Comparison of ENCODE assay signal across 16 cellular contexts in genomic region chr10:3877092-3878000, GRCh38.
A peak's percentile ranks its signal among the peaks of the same experiment; 100 is the strongest.
DNase-seq lines count a peak whose midpoint lies in the region; ATAC-seq, FAIRE-seq and TF ChIP-seq lines count a peak whose summit lies in the region.
"Had no signal": no experiment of that assay in that cellular context is flagged by ENCODE, and none has a peak within 500 bp of the region (broad histone marks: within the 10 kb centered on the region; RNA-seq: fewer than 3 reads in every experiment).

No MANE protein-coding gene starts in this region.

- H3K36me3 ChIP-seq in Panc1 (ENCODE audit: control insufficient read depth, insufficient read depth, low read length) (no peaks in the 10 kb centered on the region), H1 (ENCODE audit: control insufficient read depth in 2 of 4, insufficient read depth in 4 of 4, low read length in 3 of 4) (no peaks in the 10 kb centered on the region), skeletal muscle satellite cell (ENCODE audit: insufficient read depth, low read length) (no peaks in the 10 kb centered on the region)
- H3K36me3 ChIP-seq: suprapubic skin had no signal

- no peaks in the 10 kb centered on the region for H3K23me2 ChIP-seq in H1 (ENCODE audit: low read depth, low read length)

- 65% methylated on average over 4 of the region's 4 CpGs; no CpG with 5 or more reads in 1 of the 2 experiments for WGBS in H1 (ENCODE audit: extremely low coverage in 1 of 2, insufficient coverage in 1 of 2, insufficient read length in 1 of 2, insufficient replicate concordance in 2 of 2, low coverage in 1 of 2, low lambda C conversion rate in 2 of 2, missing lambda C conversion rate in 1 of 2), 2 experiments

- no peak overlapping the region for H2BK5ac ChIP-seq in H1 (ENCODE audit: low read depth, low read length)

- no peak for TF ChIP-seq EP300 in H1 (IDR thresholded peaks at IDR 0.05; ENCODE audit: borderline replicate concordance in 1 of 2, low read depth in 2 of 2, low read length in 2 of 2)

- CTCF ChIA-PET in activated CD4-positive, alpha-beta T cell treated with anti-CD3 and anti-CD28 coated beads for 36 hours (lab: Charles Lee): interaction anchor here (0.9 to 2.5 kb wide), 5 partner anchors 11 to 198 kb away, joined by 3 to 8 read pairs (median 3); no protein-coding TSS in a partner anchor
- CTCF ChIA-PET in Panc1 (lab: Charles Lee) (no interaction called here), H1 (lab: Charles Lee; ENCODE audit: partially characterized antibody) (interaction anchor here (1.2 kb wide), 1 partner anchor 11 kb away, joined by 3 read pairs; no protein-coding TSS in a partner anchor)

- no peak overlapping the region for H3K14ac ChIP-seq in H1 (ENCODE audit: insufficient read length)

- peaks cover 53% of the 10 kb centered on the region for H3K4me1 Mint-ChIP-seq in activated CD4-positive, alpha-beta T cell treated with anti-CD3 and anti-CD28 coated beads for 36 hours

- H2AK5ac ChIP-seq in H1 (ENCODE audit: low read depth, low read length): no peak overlapping the region

- H3K4me3 Mint-ChIP-seq in activated CD4-positive, alpha-beta T cell treated with anti-CD3 and anti-CD28 coated beads for 36 hours: no peak overlapping the region
- H3K4me3 Mint-ChIP-seq: activated B cell treated with CpG ODN at 0.5 μM for 24 hours, neural crest cell had no signal

- H2BK20ac ChIP-seq in H1 (ENCODE audit: low read length): no peak overlapping the region

- POLR2A ChIA-PET in activated CD4-positive, alpha-beta T cell treated with anti-CD3 and anti-CD28 coated beads for 36 hours (lab: Charles Lee): interaction anchor here (0.6 to 1.1 kb wide), 4 partner anchors 56 to 109 kb away, joined by 3 to 4 read pairs (median 4); partner anchors contain the start of gene KLF6
- POLR2A ChIA-PET in Panc1 (lab: Charles Lee): interaction anchor here (0.7 kb wide), 1 partner anchor 10 kb away, joined by 17 read pairs; no protein-coding TSS in a partner anchor
- POLR2A ChIA-PET in H1 (lab: Charles Lee; ENCODE audit: partially characterized antibody): interaction anchor here (1.1 to 1.6 kb wide), 2 partner anchors 10 to 11 kb away, joined by 3 read pairs; no protein-coding TSS in a partner anchor

- H3K18ac ChIP-seq in H1 (ENCODE audit: extremely low read depth, low read length): no peak overlapping the region

- no peak overlapping the region for H2AFZ ChIP-seq in H1 (ENCODE audit: low read length)
- H2AFZ ChIP-seq: PC-9 had no signal

- no peak for TF ChIP-seq CTCF in Panc1 (IDR thresholded peaks at IDR 0.05)
- no peak for TF ChIP-seq CTCF in H1 (IDR thresholded peaks at IDR 0.05; ENCODE audit: control extremely low read depth in 1 of 3, insufficient read depth in 1 of 3, low read depth in 1 of 3, low read length in 3 of 3)

- 0 out of 2 replicates have a peak overlapping the region, but pooled peaks have one; percentile 92 for H2BK15ac ChIP-seq in H1 (ENCODE audit: low read length)

- peak overlapping the region; percentile 89 for H3K27ac Mint-ChIP-seq in activated CD4-positive, alpha-beta T cell treated with anti-CD3 and anti-CD28 coated beads for 36 hours
- H3K27ac Mint-ChIP-seq: activated B cell treated with CpG ODN at 0.5 μM for 24 hours had no signal

- H3K9ac ChIP-seq in H1 (replicated peaks in 1 of 4; ENCODE audit: extremely low read depth in 1 of 4, low read depth in 3 of 4, low read length in 3 of 4): no peak overlapping the region
- peak overlapping the region; percentile 23 for H3K9ac ChIP-seq in skeletal muscle satellite cell (ENCODE audit: low read depth, low read length)

- in situ Hi-C loops in Panc1 (cut with HindIII; ENCODE audit: low pct_unique_long_range_greater_than_20kb, low sequenced_read_pairs): no loop called here

- H3K4ac ChIP-seq in H1 (replicated peaks; ENCODE audit: insufficient read length, low read depth, low read length): no peak overlapping the region

- no peaks in the 10 kb centered on the region for H3K27me3 ChIP-seq in Panc1 (ENCODE audit: control insufficient read depth, insufficient read depth, low read length)
- no peaks in the 10 kb centered on the region for H3K27me3 ChIP-seq in H1 (replicated peaks in 1 of 4; ENCODE audit: control insufficient read depth in 3 of 4, extremely low read depth in 1 of 4, insufficient read depth in 3 of 4, low read length in 3 of 4)
- no peaks in the 10 kb centered on the region for H3K27me3 ChIP-seq in skeletal muscle satellite cell (ENCODE audit: control insufficient read depth, insufficient read depth, low read length)
- H3K27me3 ChIP-seq: suprapubic skin had no signal

- H2BK12ac ChIP-seq in H1 (ENCODE audit: low read depth, low read length): no peak overlapping the region

- FAIRE-seq in H1 (lab: Jason Lieb, UNC): no peak

- no peak overlapping the region for H3K56ac ChIP-seq in H1 (replicated peaks; ENCODE audit: insufficient read length, low read depth, low read length)

- H2BK120ac ChIP-seq in H1 (replicated peaks; ENCODE audit: low read depth, low read length): no peak overlapping the region

- no peak overlapping the region for H3K23ac ChIP-seq in H1 (ENCODE audit: insufficient read length)

- no peak overlapping the region for H4K91ac ChIP-seq in H1 (replicated peaks; ENCODE audit: insufficient read length, low read length)

- peaks cover 2% of the 10 kb centered on the region for H3K9me3 Mint-ChIP-seq in activated CD4-positive, alpha-beta T cell treated with anti-CD3 and anti-CD28 coated beads for 36 hours (ENCODE audit: low read depth)
- H3K9me3 Mint-ChIP-seq: activated B cell treated with CpG ODN at 0.5 μM for 24 hours, neural crest cell had no signal

- peaks cover 2% of the 10 kb centered on the region for H3K36me3 Mint-ChIP-seq in activated CD4-positive, alpha-beta T cell treated with anti-CD3 and anti-CD28 coated beads for 36 hours (ENCODE audit: low read depth)

- no peak for TF ChIP-seq RAD21 in H1 (IDR thresholded peaks at IDR 0.05 in 1 of 2, conservative IDR thresholded peaks at IDR 0.05 in 1 of 2; ENCODE audit: low read depth in 2 of 2, low read length in 2 of 2)

- H4K8ac ChIP-seq in H1 (ENCODE audit: extremely low read depth, insufficient read depth, low read length): no peak overlapping the region

- DNase-seq in activated CD4-positive, alpha-beta T cell treated with anti-CD3 and anti-CD28 coated beads for 36 hours: no peak
- DNase-seq in activated CD4-positive, alpha-beta T cell treated with anti-CD3 and anti-CD28 coated beads for 4 hours: no peak
- DNase-seq in Panc1 (ENCODE audit: low read depth, low spot score) (no peak), H1 (ENCODE audit: low read depth in 1 of 2, low spot score in 2 of 2) (no peak), Kasumi-1 (lab: John Stamatoyannopoulos, UW) (no peak), NCI-H2196 treated with DMSO at 0.1 percent for 48 hours (lab: John Stamatoyannopoulos, UW; ENCODE audit: unreplicated experiment) (no peak)
- DNase-seq: activated B cell treated with CpG ODN at 0.5 μM for 24 hours; NCI-H1694 treated with DMSO at 0.1 percent for 48 hours; PC-9; stimulated activated CD4-positive, alpha-beta T cell treated with anti-CD3 and anti-CD28 coated beads, Interleukin-2, amount 100 ng/mL, for 48 hours had no signal

- H3K27ac ChIP-seq in Panc1 (ENCODE audit: low read length) (peak overlapping the region; percentile 100), H1 (ENCODE audit: low read depth, low read length) (no peak overlapping the region)
- H3K27ac ChIP-seq: HL-60, PC-9, suprapubic skin had no signal

- H3K9me3 ChIP-seq in Panc1 (ENCODE audit: control insufficient read depth, insufficient read depth, low read depth, low read length) (no peaks in the 10 kb centered on the region), H1 (ENCODE audit: insufficient read depth in 2 of 2, low read depth in 1 of 2, low read length in 1 of 2) (no peaks in the 10 kb centered on the region), skeletal muscle satellite cell (replicated peaks; ENCODE audit: low read length) (no peaks in the 10 kb centered on the region)
- H3K9me3 ChIP-seq: suprapubic skin had no signal

- H3K4me3 ChIP-seq in Panc1 (ENCODE audit: low read depth in 2 of 2, low read length in 2 of 2) (no peak overlapping the region), H1 (ENCODE audit: extremely low read depth in 1 of 4, insufficient read depth in 2 of 4, low read depth in 3 of 4, low read length in 4 of 4) (no peak overlapping the region), skeletal muscle satellite cell (ENCODE audit: low read length) (peak overlapping the region; percentile 41)
- H3K4me3 ChIP-seq: PC-9, suprapubic skin had no signal

- TF ChIP-seq POLR2A in H1 (IDR thresholded peaks at IDR 0.05; ENCODE audit: control extremely low read depth in 1 of 2, low read depth in 2 of 2, low read length in 2 of 2): no peak

- H3K4me2 ChIP-seq in H1 (ENCODE audit: insufficient read depth in 1 of 2, low read depth in 2 of 2, low read length in 2 of 2) (peak overlapping the region in 1 of 2 experiments; percentile 32; a peak in 2 of 4 replicates), skeletal muscle satellite cell (ENCODE audit: low read length) (peak overlapping the region; percentile 48)
- H3K4me2 ChIP-seq: PC-9 had no signal

- no TSS peak for BruUV-seq in Panc1 (replicated peaks; lab: Mats Ljungman, UMichigan)

- no peaks in the 10 kb centered on the region for H3K79me2 ChIP-seq in H1 (ENCODE audit: control insufficient read depth in 1 of 2, insufficient read depth in 2 of 2, low read length in 2 of 2)

- ATAC-seq in activated CD4-positive, alpha-beta T cell treated with anti-CD3 and anti-CD28 coated beads for 36 hours: no peak
- ATAC-seq in Panc1 (no peak), HG02852 (IDR thresholded peaks at IDR 0.05; ENCODE audit: unreplicated experiment) (no peak)
- ATAC-seq: activated naive CD4-positive, alpha-beta T cell treated with anti-CD3 and anti-CD28 coated beads, Interleukin-2, amount 50 U/mL, for 72 hours had no signal

- H4K20me1 ChIP-seq in H1 (replicated peaks in 1 of 2; ENCODE audit: control insufficient read depth in 1 of 2, insufficient read depth in 2 of 2, low read length in 2 of 2): no peaks in the 10 kb centered on the region

- H4K5ac ChIP-seq in H1 (ENCODE audit: insufficient read length, low read depth, low read length): no peak overlapping the region

- no peaks in the 10 kb centered on the region for H3K27me3 Mint-ChIP-seq in activated CD4-positive, alpha-beta T cell treated with anti-CD3 and anti-CD28 coated beads for 36 hours
- H3K27me3 Mint-ChIP-seq: activated B cell treated with CpG ODN at 0.5 μM for 24 hours had no signal

- intact Hi-C loops in activated CD4-positive, alpha-beta T cell treated with anti-CD3 and anti-CD28 coated beads for 36 hours (cut with DNase I, micrococcal nuclease): loop anchor here in 1 of 2 experiments (2.0 to 10.0 kb wide), 2 partner anchors 155 to 783 kb away; no protein-coding TSS in a partner anchor
- intact Hi-C loops in Panc1 (cut with micrococcal nuclease; ENCODE audit: unreplicated experiment): no loop called here

- H3K4me1 ChIP-seq in Panc1 (ENCODE audit: control insufficient read depth, insufficient read depth, low read length): peaks cover 57% of the 10 kb centered on the region
- peaks cover 0 to 3% (median 2%) of the 10 kb centered on the region in 4 experiments; a peak in 2 of 7 replicates for H3K4me1 ChIP-seq in H1 (replicated peaks in 1 of 4; ENCODE audit: control insufficient read depth in 3 of 4, insufficient read depth in 4 of 4, low read length in 3 of 4)
- peaks cover 30% of the 10 kb centered on the region for H3K4me1 ChIP-seq in skeletal muscle satellite cell (ENCODE audit: control insufficient read depth, insufficient read depth, low read length)

- H3K79me1 ChIP-seq in H1 (ENCODE audit: low read depth, low read length): no peaks in the 10 kb centered on the region
